17 cellular contexts compared by ENCODE assay signal in the genomic region with DNA sequence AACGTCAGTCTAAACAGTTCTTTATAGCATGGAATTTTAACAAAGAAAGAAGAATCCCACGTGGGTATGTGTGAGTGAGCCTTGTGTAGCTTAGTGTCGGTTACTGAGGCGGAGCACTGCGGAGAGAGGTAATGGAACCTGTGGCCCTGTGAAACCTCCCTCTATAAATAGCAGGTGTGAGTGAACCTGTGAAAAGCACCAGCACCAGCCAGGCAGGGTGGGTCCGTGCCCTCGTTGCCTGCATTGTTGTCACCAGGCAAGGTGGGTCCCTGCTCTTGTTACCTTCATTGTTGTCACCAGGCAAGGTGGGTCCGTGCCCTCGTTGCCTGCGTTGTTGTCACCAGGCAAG. TPM values are rescaled to one million over a fixed set of nuclear protein-coding genes. Genes with fewer than 3 reads are reported as not detected.
DNase-seq lines count a peak whose midpoint lies in the region; ATAC-seq and TF ChIP-seq lines count a peak whose summit lies in the region.
"Had no signal": no experiment of that assay in that cellular context is flagged by ENCODE, and none has a peak within 500 bp of the region (broad histone marks: within the 10 kb centered on the region; RNA-seq: fewer than 3 reads in every experiment).

No MANE protein-coding gene starts in this region.

- no peaks in the 10 kb centered on the region for H3K27me3 Mint-ChIP-seq in T-helper 1 cell treated with Interleukin-12 subunit alpha and Interleukin-12 subunit beta and Interleukin-4 antibody, amounts not matched to agents 30 μg/mL and 1 μg/mL, for 36 hours (ENCODE audit: low read depth)
- H3K27me3 Mint-ChIP-seq in natural killer cell (ENCODE audit: low read depth in 2 of 2), result no peaks in the 10 kb centered on the region
- H3K27me3 Mint-ChIP-seq in natural killer cell treated with Interleukin-12 subunit alpha and Interleukin-12 subunit beta and Interleukin-15 and Interleukin-18, amount 100 ng/mL, for 72 hours, result no peaks in the 10 kb centered on the region
- no peaks in the 10 kb centered on the region for H3K27me3 Mint-ChIP-seq in WTC11 (ENCODE audit: low read depth)

- CTCF ChIA-PET in WTC11 (lab: Charles Lee), result no interaction called here

- peaks cover 18% of the 10 kb centered on the region for H3K36me3 Mint-ChIP-seq in T-helper 1 cell treated with Interleukin-12 subunit alpha and Interleukin-12 subunit beta and Interleukin-4 antibody, amounts not matched to agents 30 μg/mL and 1 μg/mL, for 36 hours (ENCODE audit: low read depth)
- H3K36me3 Mint-ChIP-seq in natural killer cell (no peaks in the 10 kb centered on the region), WTC11 (no peaks in the 10 kb centered on the region)
- H3K36me3 Mint-ChIP-seq in natural killer cell treated with Interleukin-12 subunit alpha and Interleukin-12 subunit beta and Interleukin-15 and Interleukin-18, amount 100 ng/mL, for 72 hours, result peaks cover 5% of the 10 kb centered on the region

- no peaks in the 10 kb centered on the region for H3K9me3 Mint-ChIP-seq in T-helper 1 cell treated with Interleukin-12 subunit alpha and Interleukin-12 subunit beta and Interleukin-4 antibody, amounts not matched to agents 30 μg/mL and 1 μg/mL, for 36 hours
- H3K9me3 Mint-ChIP-seq in natural killer cell, result no peaks in the 10 kb centered on the region
- no peaks in the 10 kb centered on the region for H3K9me3 Mint-ChIP-seq in natural killer cell treated with Interleukin-12 subunit alpha and Interleukin-12 subunit beta and Interleukin-15 and Interleukin-18, amount 100 ng/mL, for 72 hours
- H3K9me3 Mint-ChIP-seq in WTC11, result no peaks in the 10 kb centered on the region

- peak overlapping the region; percentile 85 for H3K4me3 Mint-ChIP-seq in T-helper 1 cell treated with Interleukin-12 subunit alpha and Interleukin-12 subunit beta and Interleukin-4 antibody, amounts not matched to agents 30 μg/mL and 1 μg/mL, for 36 hours
- peak overlapping the region; percentile 71 for H3K4me3 Mint-ChIP-seq in natural killer cell
- no peak overlapping the region for H3K4me3 Mint-ChIP-seq in natural killer cell treated with Interleukin-12 subunit alpha and Interleukin-12 subunit beta and Interleukin-15 and Interleukin-18, amount 100 ng/mL, for 72 hours
- H3K4me3 Mint-ChIP-seq in WTC11, result no peak overlapping the region

- peaks cover 63% of the 10 kb centered on the region for H3K4me1 Mint-ChIP-seq in T-helper 1 cell treated with Interleukin-12 subunit alpha and Interleukin-12 subunit beta and Interleukin-4 antibody, amounts not matched to agents 30 μg/mL and 1 μg/mL, for 36 hours (ENCODE audit: low read depth)
- H3K4me1 Mint-ChIP-seq in natural killer cell, result peaks cover 67 to 74% of the 10 kb centered on the region in 2 donors
- H3K4me1 Mint-ChIP-seq in natural killer cell treated with Interleukin-12 subunit alpha and Interleukin-12 subunit beta and Interleukin-15 and Interleukin-18, amount 100 ng/mL, for 72 hours (ENCODE audit: low read depth in 2 of 2), result peaks cover 58 to 65% of the 10 kb centered on the region in 2 donors
- H3K4me1 Mint-ChIP-seq in WTC11, result peaks cover 14% of the 10 kb centered on the region

- TF ChIP-seq CTCF in natural killer cell (IDR thresholded peaks at IDR 0.05) (no peak), WTC11 (IDR thresholded peaks at IDR 0.05) (no peak)

- POLR2A ChIA-PET in WTC11 (lab: Charles Lee), result no interaction called here

- intact Hi-C loops in natural killer cell (cut with micrococcal nuclease), result loop anchor here (5.0 kb wide), 1 partner anchor 617 kb away; a partner anchor contains a TSS

- ATAC-seq in natural killer cell (peak in 2 of 3 donors; percentile 6 to 14), WTC11 (no peak), HG03097 (IDR thresholded peaks at IDR 0.05; ENCODE audit: low FRiP score, unreplicated experiment) (no peak)
- ATAC-seq in natural killer cell treated with Interleukin-12 subunit alpha and Interleukin-12 subunit beta and Interleukin-15 and Interleukin-18, amount 100 ng/mL, for 72 hours, result no peak
- ATAC-seq: activated CD4-positive, CD25-positive, alpha-beta regulatory T cell treated with anti-CD3 and anti-CD28 coated beads, Interleukin-2, amount 50 U/mL, for 24 hours had no signal

- DNase-seq in T-helper 1 cell, result no peak
- DNase-seq in natural killer cell, result peak; percentile 46
- no peak for DNase-seq in natural killer cell treated with Interleukin-12 subunit alpha and Interleukin-12 subunit beta and Interleukin-15 and Interleukin-18, amount 100 ng/mL, for 72 hours (ENCODE audit: low spot score)
- DNase-seq in central memory CD4-positive, alpha-beta T cell, result peak; percentile 28
- no peak for DNase-seq in WTC11 (ENCODE audit: low spot score)
- DNase-seq in GM03348 (ENCODE audit: low spot score), result no peak
- DNase-seq: body of pancreas; cortex of kidney; DMS153; foreskin keratinocyte; GM23248; NCI-H446; stimulated activated CD4-positive, alpha-beta T cell treated with anti-CD3 and anti-CD28 coated beads, Interleukin-4, amount 100 ng/mL, for 1 hour; thyroid gland had no signal

- H3K27ac Mint-ChIP-seq in T-helper 1 cell treated with Interleukin-12 subunit alpha and Interleukin-12 subunit beta and Interleukin-4 antibody, amounts not matched to agents 30 μg/mL and 1 μg/mL, for 36 hours, result peak overlapping the region; percentile 58
- H3K27ac Mint-ChIP-seq in natural killer cell, result peak overlapping the region; percentile 81 to 82
- H3K27ac Mint-ChIP-seq in natural killer cell treated with Interleukin-12 subunit alpha and Interleukin-12 subunit beta and Interleukin-15 and Interleukin-18, amount 100 ng/mL, for 72 hours, result peak overlapping the region in 1 of 2 donors; percentile 69
- no peak overlapping the region for H3K27ac Mint-ChIP-seq in WTC11

TF ChIP-seq in WTC11, 78 proteins besides CTCF, POLR2A, EP300 and RAD21 (continues in another document):
- TF ChIP-seq RORB (CRISPR knock-in tag; IDR thresholded peaks at IDR 0.05) (no peak), NFE2L1 (CRISPR knock-in tag; IDR thresholded peaks at IDR 0.05) (no peak), TEAD1 (CRISPR knock-in tag; IDR thresholded peaks at IDR 0.05) (no peak), MYBL2 (CRISPR knock-in tag; IDR thresholded peaks at IDR 0.05) (no peak), ZNF416 (CRISPR knock-in tag; IDR thresholded peaks at IDR 0.05) (no peak), EMX1 (CRISPR knock-in tag; IDR thresholded peaks at IDR 0.05) (no peak), NR2C2 (CRISPR knock-in tag; IDR thresholded peaks at IDR 0.05) (no peak)
- TF ChIP-seq, protein P1, sequence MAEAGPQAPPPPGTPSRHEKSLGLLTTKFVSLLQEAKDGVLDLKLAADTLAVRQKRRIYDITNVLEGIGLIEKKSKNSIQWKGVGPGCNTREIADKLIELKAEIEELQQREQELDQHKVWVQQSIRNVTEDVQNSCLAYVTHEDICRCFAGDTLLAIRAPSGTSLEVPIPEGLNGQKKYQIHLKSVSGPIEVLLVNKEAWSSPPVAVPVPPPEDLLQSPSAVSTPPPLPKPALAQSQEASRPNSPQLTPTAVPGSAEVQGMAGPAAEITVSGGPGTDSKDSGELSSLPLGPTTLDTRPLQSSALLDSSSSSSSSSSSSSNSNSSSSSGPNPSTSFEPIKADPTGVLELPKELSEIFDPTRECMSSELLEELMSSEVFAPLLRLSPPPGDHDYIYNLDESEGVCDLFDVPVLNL (CRISPR knock-in tag; IDR thresholded peaks at IDR 0.05; ENCODE audit: borderline replicate concordance, low read depth), result no peak
- TF ChIP-seq, protein P2, sequence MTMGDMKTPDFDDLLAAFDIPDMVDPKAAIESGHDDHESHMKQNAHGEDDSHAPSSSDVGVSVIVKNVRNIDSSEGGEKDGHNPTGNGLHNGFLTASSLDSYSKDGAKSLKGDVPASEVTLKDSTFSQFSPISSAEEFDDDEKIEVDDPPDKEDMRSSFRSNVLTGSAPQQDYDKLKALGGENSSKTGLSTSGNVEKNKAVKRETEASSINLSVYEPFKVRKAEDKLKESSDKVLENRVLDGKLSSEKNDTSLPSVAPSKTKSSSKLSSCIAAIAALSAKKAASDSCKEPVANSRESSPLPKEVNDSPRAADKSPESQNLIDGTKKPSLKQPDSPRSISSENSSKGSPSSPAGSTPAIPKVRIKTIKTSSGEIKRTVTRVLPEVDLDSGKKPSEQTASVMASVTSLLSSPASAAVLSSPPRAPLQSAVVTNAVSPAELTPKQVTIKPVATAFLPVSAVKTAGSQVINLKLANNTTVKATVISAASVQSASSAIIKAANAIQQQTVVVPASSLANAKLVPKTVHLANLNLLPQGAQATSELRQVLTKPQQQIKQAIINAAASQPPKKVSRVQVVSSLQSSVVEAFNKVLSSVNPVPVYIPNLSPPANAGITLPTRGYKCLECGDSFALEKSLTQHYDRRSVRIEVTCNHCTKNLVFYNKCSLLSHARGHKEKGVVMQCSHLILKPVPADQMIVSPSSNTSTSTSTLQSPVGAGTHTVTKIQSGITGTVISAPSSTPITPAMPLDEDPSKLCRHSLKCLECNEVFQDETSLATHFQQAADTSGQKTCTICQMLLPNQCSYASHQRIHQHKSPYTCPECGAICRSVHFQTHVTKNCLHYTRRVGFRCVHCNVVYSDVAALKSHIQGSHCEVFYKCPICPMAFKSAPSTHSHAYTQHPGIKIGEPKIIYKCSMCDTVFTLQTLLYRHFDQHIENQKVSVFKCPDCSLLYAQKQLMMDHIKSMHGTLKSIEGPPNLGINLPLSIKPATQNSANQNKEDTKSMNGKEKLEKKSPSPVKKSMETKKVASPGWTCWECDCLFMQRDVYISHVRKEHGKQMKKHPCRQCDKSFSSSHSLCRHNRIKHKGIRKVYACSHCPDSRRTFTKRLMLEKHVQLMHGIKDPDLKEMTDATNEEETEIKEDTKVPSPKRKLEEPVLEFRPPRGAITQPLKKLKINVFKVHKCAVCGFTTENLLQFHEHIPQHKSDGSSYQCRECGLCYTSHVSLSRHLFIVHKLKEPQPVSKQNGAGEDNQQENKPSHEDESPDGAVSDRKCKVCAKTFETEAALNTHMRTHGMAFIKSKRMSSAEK (CRISPR knock-in tag; IDR thresholded peaks at IDR 0.05; ENCODE audit: borderline replicate concordance), result no peak
- TF ChIP-seq, protein P3, sequence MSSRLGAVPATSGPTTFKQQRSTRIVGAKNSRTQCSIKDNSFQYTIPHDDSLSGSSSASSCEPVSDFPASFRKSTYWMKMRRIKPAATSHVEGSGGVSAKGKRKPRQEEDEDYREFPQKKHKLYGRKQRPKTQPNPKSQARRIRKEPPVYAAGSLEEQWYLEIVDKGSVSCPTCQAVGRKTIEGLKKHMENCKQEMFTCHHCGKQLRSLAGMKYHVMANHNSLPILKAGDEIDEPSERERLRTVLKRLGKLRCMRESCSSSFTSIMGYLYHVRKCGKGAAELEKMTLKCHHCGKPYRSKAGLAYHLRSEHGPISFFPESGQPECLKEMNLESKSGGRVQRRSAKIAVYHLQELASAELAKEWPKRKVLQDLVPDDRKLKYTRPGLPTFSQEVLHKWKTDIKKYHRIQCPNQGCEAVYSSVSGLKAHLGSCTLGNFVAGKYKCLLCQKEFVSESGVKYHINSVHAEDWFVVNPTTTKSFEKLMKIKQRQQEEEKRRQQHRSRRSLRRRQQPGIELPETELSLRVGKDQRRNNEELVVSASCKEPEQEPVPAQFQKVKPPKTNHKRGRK (CRISPR knock-in tag; IDR thresholded peaks at IDR 0.05; ENCODE audit: borderline replicate concordance), result no peak

RNA-seq across cellular contexts. Expression of a gene that starts 4.7 kb away (rescaled TPM):
- total RNA-seq in natural killer cell, result 10 to 100 TPM; 66.9 to 89.4 (median 77.1) TPM
- 10 to 100 TPM; 36.6 to 45.3 TPM for total RNA-seq in natural killer cell treated with Interleukin-12 subunit alpha and Interleukin-12 subunit beta and Interleukin-15 and Interleukin-18, amount 100 ng/mL, for 72 hours
- 33.3 to 39.7 TPM (median 34.5 TPM) in 3 replicates for total RNA-seq in WTC11 (2021)

Comparison
In these comparisons a context has a peak if more than half of its experiments do, and no peak if none do; other contexts are left out.
1. H3K4me3 Mint-ChIP-seq: peak in T-helper 1 cell treated with Interleukin-12 subunit alpha and Interleukin-12 subunit beta and Interleukin-4 antibody, amounts not matched to agents 30 μg/mL and 1 μg/mL, for 36 hours (single experiment) and natural killer cell (single experiment); none in natural killer cell treated with Interleukin-12 subunit alpha and Interleukin-12 subunit beta and Interleukin-15 and Interleukin-18, amount 100 ng/mL, for 72 hours (single experiment) and WTC11 (single experiment).
2. DNase-seq: peak in natural killer cell (single experiment) and central memory CD4-positive, alpha-beta T cell (single experiment); none in T-helper 1 cell (0 of 5), natural killer cell treated with Interleukin-12 subunit alpha and Interleukin-12 subunit beta and Interleukin-15 and Interleukin-18, amount 100 ng/mL, for 72 hours (single experiment), WTC11 (single experiment) and GM03348 (single experiment).
3. ATAC-seq: peak in natural killer cell (2 of 3); none in natural killer cell treated with Interleukin-12 subunit alpha and Interleukin-12 subunit beta and Interleukin-15 and Interleukin-18, amount 100 ng/mL, for 72 hours (0 of 2), WTC11 (single experiment) and HG03097 (single experiment).